In the genomic region with DNA sequence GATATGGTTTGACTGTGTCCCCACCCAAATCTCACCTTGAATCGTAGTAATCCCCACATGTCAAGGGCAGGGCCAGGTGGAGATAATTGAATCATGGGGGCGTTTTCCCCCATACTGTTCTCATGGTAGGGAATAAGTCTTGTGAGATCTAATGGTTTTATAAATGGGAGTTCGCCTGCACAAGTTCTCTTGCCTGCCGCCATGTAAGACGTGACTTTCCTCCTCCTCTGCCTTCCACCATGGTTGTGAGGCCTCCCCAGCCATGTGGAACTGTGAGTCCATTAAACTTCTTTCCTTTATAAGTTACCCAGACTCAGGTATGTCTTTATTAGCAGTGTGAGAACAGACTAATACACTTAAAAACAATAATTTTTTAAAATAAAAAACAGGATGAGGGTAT, we compare ENCODE assay signal across 3 cellular contexts. TPM values are rescaled to one million over a fixed set of nuclear protein-coding genes. Genes with fewer than 3 reads are reported as not detected.
"Had no signal": no experiment of that assay in that cellular context is flagged by ENCODE, and none has a peak within 500 bp of the region (broad histone marks: within the 10 kb centered on the region; RNA-seq: fewer than 3 reads in every experiment).

No MANE protein-coding gene starts in this region.

RNA-seq across cellular contexts. Expression of gene SPRY4, which starts 52.2 kb away (rescaled TPM):
- total RNA-seq: mononuclear cell had no signal
- polyA plus RNA-seq: immature natural killer cell; naive thymus-derived CD4-positive, alpha-beta T cell had no signal
